In genomic region chr13:26605845-26606244, GRCh38 we compare ENCODE assay signal across 12 cellular contexts. TPM values are rescaled to one million over a fixed set of nuclear protein-coding genes. Genes with fewer than 3 reads are reported as not detected.
DNase-seq lines count a peak whose midpoint lies in the region; ATAC-seq and TF ChIP-seq lines count a peak whose summit lies in the region.
"Had no signal": no experiment of that assay in that cellular context is flagged by ENCODE, and none has a peak within 500 bp of the region (broad histone marks: within the 10 kb centered on the region; RNA-seq: fewer than 3 reads in every experiment).

No MANE protein-coding gene starts in this region.

- H3K27ac Mint-ChIP-seq in chondrocyte (ENCODE audit: unreplicated experiment) (no peak overlapping the region), neural crest cell (ENCODE audit: unreplicated experiment) (no peak overlapping the region), nephron progenitor cell (no peak overlapping the region)

- ATAC-seq in GM21515 (IDR thresholded peaks at IDR 0.05; ENCODE audit: unreplicated experiment) (no peak), GM21447 (IDR thresholded peaks at IDR 0.05; ENCODE audit: unreplicated experiment) (no peak)

- peaks cover 33% of the 10 kb centered on the region for H3K4me1 Mint-ChIP-seq in chondrocyte (ENCODE audit: low read depth)
- peaks cover 45% of the 10 kb centered on the region for H3K4me1 Mint-ChIP-seq in neural crest cell
- H3K4me1 Mint-ChIP-seq in nephron progenitor cell: peaks cover 29% of the 10 kb centered on the region

- H3K9me3 Mint-ChIP-seq in chondrocyte (ENCODE audit: low read depth): no peaks in the 10 kb centered on the region
- H3K9me3 Mint-ChIP-seq in neural crest cell: no peaks in the 10 kb centered on the region
- H3K9me3 Mint-ChIP-seq in nephron progenitor cell: no peaks in the 10 kb centered on the region

- H3K4me3 Mint-ChIP-seq in chondrocyte (ENCODE audit: unreplicated experiment) (no peak overlapping the region), neural crest cell (no peak overlapping the region), nephron progenitor cell (no peak overlapping the region)

- H3K27me3 Mint-ChIP-seq in chondrocyte (ENCODE audit: low read depth) (no peaks in the 10 kb centered on the region), neural crest cell (ENCODE audit: low read depth) (no peaks in the 10 kb centered on the region), nephron progenitor cell (ENCODE audit: low read depth, poor library complexity) (no peaks in the 10 kb centered on the region)

- H3K36me3 Mint-ChIP-seq in chondrocyte (ENCODE audit: low read depth) (no peaks in the 10 kb centered on the region), neural crest cell (ENCODE audit: low read depth) (no peaks in the 10 kb centered on the region), nephron progenitor cell (ENCODE audit: low read depth) (peaks cover 6% of the 10 kb centered on the region)

- DNase-seq in ELR (ENCODE audit: low read depth) (peak; percentile 21), NAMALWA (ENCODE audit: low spot score) (peak; percentile 20), chondrocyte (ENCODE audit: low spot score) (no peak), neural crest cell (ENCODE audit: low read depth, low spot score) (no peak), nephron progenitor cell (no peak), amniotic stem cell (lab: John Stamatoyannopoulos, UW) (no peak)
- DNase-seq: foreskin fibroblast, NCI-H1417, NCI-H526, stomach had no signal

- TF ChIP-seq CTCF in chondrocyte (IDR thresholded peaks at IDR 0.05) (peak; percentile 34), neural crest cell (conservative IDR thresholded peaks at IDR 0.05) (peak; percentile 27), nephron progenitor cell (IDR thresholded peaks at IDR 0.05) (no peak)

RNA-seq across cellular contexts. Expression of gene WASF3, which starts 48.4 kb away (rescaled TPM):
- total RNA-seq in chondrocyte (18.5 to 24.9 TPM (median 23.6 TPM) in 3 replicates), neural crest cell (78.2 and 79.7 TPM in 2 replicates)

Comparison
In these comparisons a context has a peak if more than half of its experiments do, and no peak if none do; other contexts are left out.
1. DNase-seq: peak in ELR (single experiment) and NAMALWA (single experiment); none in chondrocyte (single experiment), neural crest cell (single experiment), nephron progenitor cell (single experiment) and amniotic stem cell (single experiment).